ENCODE assay signal across 3 cellular contexts in genomic region chr11:43823316-43823715, GRCh38.
"Had no signal": no experiment of that assay in that cellular context is flagged by ENCODE, and none has a peak within 500 bp of the region (broad histone marks: within the 10 kb centered on the region; RNA-seq: fewer than 3 reads in every experiment).

No MANE protein-coding gene starts in this region.

- H3K4me3 ChIP-seq: GM12878 had no signal

- ATAC-seq: GM12878 had no signal

- DNase-seq: GDM1, GF-D8 had no signal
